Comparison of ENCODE assay signal across 8 cellular contexts in genomic region chr16:89478576-89479221, GRCh38. TPM values are rescaled to one million over a fixed set of nuclear protein-coding genes. Genes with fewer than 3 reads are reported as not detected.
A peak's percentile ranks its signal among the peaks of the same experiment; 100 is the strongest.
DNase-seq lines count a peak whose midpoint lies in the region; ATAC-seq lines count a peak whose summit lies in the region.
"Had no signal": no experiment of that assay in that cellular context is flagged by ENCODE, and none has a peak within 500 bp of the region (broad histone marks: within the 10 kb centered on the region; RNA-seq: fewer than 3 reads in every experiment).

No MANE protein-coding gene starts in this region.

- H3K4me3 ChIP-seq in SJSA1 = no peak overlapping the region

- H3K27me3 ChIP-seq in SJSA1 (replicated peaks) = no peaks in the 10 kb centered on the region

- no peaks in the 10 kb centered on the region for H3K9me3 ChIP-seq in SJSA1 (replicated peaks)

- H3K4me1 ChIP-seq in SJSA1 (replicated peaks) = peaks cover 40% of the 10 kb centered on the region

- intact Hi-C loops in sciatic nerve (cut with DNase I) = no loop called here
- intact Hi-C loops in Right ventricle myocardium superior (cut with DNase I) = no loop called here

- H3K36me3 ChIP-seq in SJSA1 = peaks cover 26% of the 10 kb centered on the region

- peak overlapping the region; percentile 62 for H3K27ac ChIP-seq in SJSA1

- peak; percentile 70 for ATAC-seq in esophagus mucosa
- ATAC-seq in sciatic nerve = peak; percentile 37
- no peak for ATAC-seq in Right ventricle myocardium superior (ENCODE audit: poor library complexity)

- DNase-seq in ELR (ENCODE audit: low read depth) = peak; percentile 86
- peak; percentile 52 to 66 for DNase-seq in SJSA1 (ENCODE audit: low read depth in 1 of 2, low spot score in 2 of 2)
- no peak for DNase-seq in sciatic nerve (ENCODE audit: low spot score)
- no peak for DNase-seq in effector CD8-positive, alpha-beta T cell (lab: John Stamatoyannopoulos, UW)
- no peak for DNase-seq in Right ventricle myocardium superior
- no peak for DNase-seq in NCI-H446 treated with DMSO at 0.1 percent for 48 hours (lab: John Stamatoyannopoulos, UW)
- DNase-seq: GOT3 had no signal

RNA-seq across cellular contexts. Expression of gene ANKRD11, which starts 11.7 kb away (rescaled TPM):
- total RNA-seq in SJSA1 (2014; rRNA removed; shearing (Covaris generic)) = 48.0 and 55.6 TPM in 2 replicates
- 81.1 TPM for total RNA-seq in esophagus mucosa
- total RNA-seq in sciatic nerve = 140 TPM
- 64.9 TPM for total RNA-seq in Right ventricle myocardium superior

RNA-seq across cellular contexts. Expression of gene SPG7, which starts 29.5 kb away (rescaled TPM):
- 131 and 144 TPM in 2 replicates for total RNA-seq in SJSA1 (2014; rRNA removed; shearing (Covaris generic))
- 48.0 TPM for total RNA-seq in esophagus mucosa
- 104 TPM for total RNA-seq in sciatic nerve
- total RNA-seq in Right ventricle myocardium superior = 108 TPM

Comparison
In these comparisons a context has a peak if more than half of its experiments do, and no peak if none do; other contexts are left out.
1. DNase-seq: peak in ELR (single experiment) and SJSA1 (2 of 2); none in sciatic nerve (single experiment), effector CD8-positive, alpha-beta T cell (single experiment), Right ventricle myocardium superior (single experiment) and NCI-H446 treated with DMSO at 0.1 percent for 48 hours (single experiment).